ENCODE assay signal across 32 cellular contexts in genomic region chr17:19486351-19487008, GRCh38. TPM values are rescaled to one million over a fixed set of nuclear protein-coding genes. Genes with fewer than 3 reads are reported as not detected.
DNase-seq lines count a peak whose midpoint lies in the region; ATAC-seq, FAIRE-seq and TF ChIP-seq lines count a peak whose summit lies in the region.
"Had no signal": no experiment of that assay in that cellular context is flagged by ENCODE, and none has a peak within 500 bp of the region (broad histone marks: within the 10 kb centered on the region; RNA-seq: fewer than 3 reads in every experiment).

No MANE protein-coding gene starts in this region.

- H3K4me3 ChIP-seq in IMR-90 (ENCODE audit: insufficient read depth, low read depth, low read length) = no peak overlapping the region
- no peak overlapping the region for H3K4me3 ChIP-seq in endothelial cell of umbilical vein (replicated peaks in 1 of 3; ENCODE audit: insufficient read depth in 1 of 3, low read depth in 1 of 3, low read length in 3 of 3)
- H3K4me3 ChIP-seq: dorsolateral prefrontal cortex, heart left ventricle, smooth muscle cell, upper lobe of left lung had no signal

- no peak overlapping the region for H3K4me3 Mint-ChIP-seq in stimulated activated effector memory CD8-positive, alpha-beta T cell treated with anti-CD3 and anti-CD28 coated beads, Interleukin-12 subunit alpha, Interleukin-12 subunit beta, amount 100 ng/mL, for 72 hours
- no peak overlapping the region for H3K4me3 Mint-ChIP-seq in activated CD8-positive, alpha-beta memory T cell treated with anti-CD3 and anti-CD28 coated beads, Interleukin-2, amount 10 ng/mL, durations not matched to agents 7 days and 5 days
- H3K4me3 Mint-ChIP-seq: activated CD8-positive, alpha-beta T cell treated with anti-CD3 and anti-CD28 coated beads for 36 hours; activated naive CD8-positive, alpha-beta T cell treated with anti-CD3 and anti-CD28 coated beads, Interleukin-2, amount 10 ng/mL, durations not matched to agents 7 days and 5 days; naive thymus-derived CD4-positive, alpha-beta T cell; T-helper 1 cell treated with Interleukin-12 subunit alpha and Interleukin-12 subunit beta and Interleukin-4 antibody, amounts not matched to agents 30 μg/mL and 1 μg/mL, for 36 hours had no signal

- H2AK9ac ChIP-seq in IMR-90 (replicated peaks; ENCODE audit: low read depth, low read length, poor library complexity) = no peak overlapping the region

- no peak for DNase-seq in IMR-90
- no peak for DNase-seq in endothelial cell of umbilical vein (ENCODE audit: low read depth, low spot score)
- DNase-seq in mesenteric fat pad (ENCODE audit: low spot score) = peak; percentile 53
- no peak for DNase-seq in stimulated activated effector memory CD8-positive, alpha-beta T cell treated with anti-CD3 and anti-CD28 coated beads, Interleukin-12 subunit alpha, Interleukin-12 subunit beta, amount 100 ng/mL, for 72 hours (ENCODE audit: low spot score in 2 of 2)
- no peak for DNase-seq in GM19238 (ENCODE audit: insufficient read length, low spot score)
- DNase-seq in NCI-H1930 (lab: John Stamatoyannopoulos, UW) = no peak
- no peak for DNase-seq in activated CD8-positive, alpha-beta memory T cell treated with anti-CD3 and anti-CD28 coated beads, Interleukin-2, amount 10 ng/mL, durations not matched to agents 7 days and 5 days
- DNase-seq: activated CD8-positive, alpha-beta T cell treated with anti-CD3 and anti-CD28 coated beads for 36 hours; activated gamma-delta T cell; activated naive CD8-positive, alpha-beta T cell treated with anti-CD3 and anti-CD28 coated beads, Interleukin-2, amount 10 ng/mL, durations not matched to agents 7 days and 5 days; activated T-cell treated with anti-CD3 and anti-CD28 coated beads for 4 hours; C1 segment of cervical spinal cord; Caco-2; DMS79 treated with DMSO at 0.1 percent for 48 hours; heart left ventricle; Kasumi-1; MV-4-11; naive thymus-derived CD4-positive, alpha-beta T cell; NCI-H2171 treated with DMSO at 0.1 percent for 48 hours; NCI-H524 treated with DMSO at 0.1 percent for 48 hours; NK-92 treated with Interleukin-12 subunit alpha and Interleukin-12 subunit beta, amount 100 ng/mL, for 24 hours; PC-3; retina; SK-N-SH had no signal

- no peak overlapping the region for H3K18ac ChIP-seq in IMR-90 (ENCODE audit: low read depth, low read length)

- H3K23ac ChIP-seq in IMR-90 (ENCODE audit: low read depth, low read length) = no peak overlapping the region

- H3K9ac ChIP-seq in IMR-90 (ENCODE audit: low read depth, low read length) (no peak overlapping the region), endothelial cell of umbilical vein (replicated peaks; ENCODE audit: extremely low read depth, insufficient read depth, low read length) (no peak overlapping the region)
- H3K9ac ChIP-seq: SK-N-SH had no signal

- no peak overlapping the region for H4K8ac ChIP-seq in IMR-90 (ENCODE audit: low read depth in 2 of 2, low read length in 2 of 2)

- FAIRE-seq in endothelial cell of umbilical vein (lab: Jason Lieb, UNC) = no peak
- FAIRE-seq: TTC549 had no signal

- H3K36me3 Mint-ChIP-seq in stimulated activated effector memory CD8-positive, alpha-beta T cell treated with anti-CD3 and anti-CD28 coated beads, Interleukin-12 subunit alpha, Interleukin-12 subunit beta, amount 100 ng/mL, for 72 hours = no peaks in the 10 kb centered on the region
- H3K36me3 Mint-ChIP-seq in activated CD8-positive, alpha-beta memory T cell treated with anti-CD3 and anti-CD28 coated beads, Interleukin-2, amount 10 ng/mL, durations not matched to agents 7 days and 5 days = no peaks in the 10 kb centered on the region
- H3K36me3 Mint-ChIP-seq: activated naive CD8-positive, alpha-beta T cell treated with anti-CD3 and anti-CD28 coated beads, Interleukin-2, amount 10 ng/mL, durations not matched to agents 7 days and 5 days; naive thymus-derived CD4-positive, alpha-beta T cell had no signal

- ATAC-seq in IMR-90 (ENCODE audit: low read depth) = no peak
- ATAC-seq in stimulated activated effector memory CD8-positive, alpha-beta T cell treated with anti-CD3 and anti-CD28 coated beads, Interleukin-12 subunit alpha, Interleukin-12 subunit beta, amount 100 ng/mL, for 72 hours = no peak
- no peak for ATAC-seq in HG02840 (IDR thresholded peaks at IDR 0.05; ENCODE audit: low FRiP score, unreplicated experiment)
- no peak for ATAC-seq in activated CD8-positive, alpha-beta memory T cell treated with anti-CD3 and anti-CD28 coated beads, Interleukin-2, amount 10 ng/mL, durations not matched to agents 7 days and 5 days
- ATAC-seq: activated CD4-positive, CD25-positive, alpha-beta regulatory T cell treated with anti-CD3 and anti-CD28 coated beads, Interleukin-2, amount 50 U/mL, for 24 hours; activated CD8-positive, alpha-beta T cell treated with anti-CD3 and anti-CD28 coated beads for 36 hours; naive thymus-derived CD4-positive, alpha-beta T cell; PC-3 had no signal

- H3K4me2 ChIP-seq in IMR-90 (ENCODE audit: low read depth, low read length) = no peak overlapping the region
- H3K4me2 ChIP-seq in endothelial cell of umbilical vein (ENCODE audit: insufficient read depth, low read length) = no peak overlapping the region
- H3K4me2 ChIP-seq: SK-N-SH, smooth muscle cell had no signal

- H2AK5ac ChIP-seq in IMR-90 (ENCODE audit: low read depth, low read length) = no peak overlapping the region

- TF ChIP-seq RAD21 in IMR-90 (IDR thresholded peaks at IDR 0.05; ENCODE audit: low read length) = no peak

- H3K9me3 ChIP-seq in IMR-90 (ENCODE audit: control insufficient read depth, insufficient read depth, low read length) = no peaks in the 10 kb centered on the region
- H3K9me3 ChIP-seq in endothelial cell of umbilical vein (replicated peaks; ENCODE audit: control insufficient read depth, insufficient read depth, low read length) = no peaks in the 10 kb centered on the region
- H3K9me3 ChIP-seq: Caco-2, heart left ventricle, SK-N-SH, upper lobe of left lung had no signal

- H2BK120ac ChIP-seq in IMR-90 (ENCODE audit: low read depth, low read length) = no peak overlapping the region

- no peaks in the 10 kb centered on the region for H3K9me3 Mint-ChIP-seq in stimulated activated effector memory CD8-positive, alpha-beta T cell treated with anti-CD3 and anti-CD28 coated beads, Interleukin-12 subunit alpha, Interleukin-12 subunit beta, amount 100 ng/mL, for 72 hours
- no peaks in the 10 kb centered on the region for H3K9me3 Mint-ChIP-seq in activated CD8-positive, alpha-beta memory T cell treated with anti-CD3 and anti-CD28 coated beads, Interleukin-2, amount 10 ng/mL, durations not matched to agents 7 days and 5 days (ENCODE audit: low read depth)
- H3K9me3 Mint-ChIP-seq: activated CD8-positive, alpha-beta T cell treated with anti-CD3 and anti-CD28 coated beads for 36 hours; activated naive CD8-positive, alpha-beta T cell treated with anti-CD3 and anti-CD28 coated beads, Interleukin-2, amount 10 ng/mL, durations not matched to agents 7 days and 5 days; naive thymus-derived CD4-positive, alpha-beta T cell; T-helper 1 cell treated with Interleukin-12 subunit alpha and Interleukin-12 subunit beta and Interleukin-4 antibody, amounts not matched to agents 30 μg/mL and 1 μg/mL, for 36 hours had no signal

- POLR2A ChIA-PET in IMR-90 (lab: Charles Lee; ENCODE audit: unreplicated experiment) = no interaction called here
- POLR2A ChIA-PET in endothelial cell of umbilical vein (lab: Charles Lee) = no interaction called here

- peaks cover 6% of the 10 kb centered on the region; the same call in 1 of the 2 replicates for H3K4me1 ChIP-seq in IMR-90 (ENCODE audit: control insufficient read depth, insufficient read depth, low read length)
- no peaks in the 10 kb centered on the region for H3K4me1 ChIP-seq in endothelial cell of umbilical vein (ENCODE audit: control insufficient read depth, extremely low read depth, insufficient read depth, low read length)
- H3K4me1 ChIP-seq: Caco-2 had no signal

- no peaks in the 10 kb centered on the region for H3K79me1 ChIP-seq in IMR-90 (ENCODE audit: low read depth in 1 of 2, low read length in 2 of 2)

- H3K27ac Mint-ChIP-seq in stimulated activated effector memory CD8-positive, alpha-beta T cell treated with anti-CD3 and anti-CD28 coated beads, Interleukin-12 subunit alpha, Interleukin-12 subunit beta, amount 100 ng/mL, for 72 hours = peak overlapping the region; percentile 24
- no peak overlapping the region for H3K27ac Mint-ChIP-seq in activated CD8-positive, alpha-beta memory T cell treated with anti-CD3 and anti-CD28 coated beads, Interleukin-2, amount 10 ng/mL, durations not matched to agents 7 days and 5 days
- H3K27ac Mint-ChIP-seq: activated CD8-positive, alpha-beta T cell treated with anti-CD3 and anti-CD28 coated beads for 36 hours; activated naive CD8-positive, alpha-beta T cell treated with anti-CD3 and anti-CD28 coated beads, Interleukin-2, amount 10 ng/mL, durations not matched to agents 7 days and 5 days; naive thymus-derived CD4-positive, alpha-beta T cell; T-helper 1 cell treated with Interleukin-12 subunit alpha and Interleukin-12 subunit beta and Interleukin-4 antibody, amounts not matched to agents 30 μg/mL and 1 μg/mL, for 36 hours had no signal

- H2AFZ ChIP-seq in IMR-90 (replicated peaks; ENCODE audit: low read length, poor library complexity) (peak overlapping the region; percentile 75), endothelial cell of umbilical vein (ENCODE audit: low read depth, low read length) (peak overlapping the region; percentile 84)

- H3K27me3 Mint-ChIP-seq in activated CD8-positive, alpha-beta memory T cell treated with anti-CD3 and anti-CD28 coated beads, Interleukin-2, amount 10 ng/mL, durations not matched to agents 7 days and 5 days = peaks cover 4% of the 10 kb centered on the region
- H3K27me3 Mint-ChIP-seq: activated CD8-positive, alpha-beta T cell treated with anti-CD3 and anti-CD28 coated beads for 36 hours had no signal

- in situ Hi-C loops in IMR-90 (cut with MboI; ENCODE audit: low sequenced_read_pairs) = no loop called here

- H3K36me3 ChIP-seq in IMR-90 (ENCODE audit: control insufficient read depth, insufficient read depth, low read length) = no peaks in the 10 kb centered on the region
- H3K36me3 ChIP-seq in endothelial cell of umbilical vein (ENCODE audit: control insufficient read depth in 2 of 2, extremely low read depth in 1 of 2, insufficient read depth in 2 of 2, low read length in 2 of 2) = no peaks in the 10 kb centered on the region
- H3K36me3 ChIP-seq: heart left ventricle, upper lobe of left lung had no signal

- no peak overlapping the region for H2BK5ac ChIP-seq in IMR-90 (ENCODE audit: low read depth, low read length, poor library complexity, severe bottlenecking)

- H2BK15ac ChIP-seq in IMR-90 (ENCODE audit: low read depth, low read length) = no peak overlapping the region

- no peak overlapping the region for H4K91ac ChIP-seq in IMR-90 (ENCODE audit: insufficient read depth, low read depth, low read length)

- peaks cover 3% of the 10 kb centered on the region; the same call in 1 of the 2 replicates for H3K27me3 ChIP-seq in IMR-90 (ENCODE audit: control insufficient read depth, insufficient read depth, low read length)
- no peaks in the 10 kb centered on the region for H3K27me3 ChIP-seq in endothelial cell of umbilical vein (ENCODE audit: control insufficient read depth in 2 of 2, insufficient read depth in 2 of 2, low read length in 2 of 2)
- H3K27me3 ChIP-seq: dorsolateral prefrontal cortex, heart left ventricle, upper lobe of left lung had no signal

- no peak for TF ChIP-seq POLR2A in IMR-90 (IDR thresholded peaks at IDR 0.05; ENCODE audit: low read depth, low read length)
- TF ChIP-seq POLR2A in endothelial cell of umbilical vein (IDR thresholded peaks at IDR 0.05; ENCODE audit: low read depth, low read length) = no peak

- H3K27ac ChIP-seq in IMR-90 (ENCODE audit: insufficient read depth, low read length) (no peak overlapping the region), endothelial cell of umbilical vein (ENCODE audit: insufficient read depth, low read depth, low read length) (no peak overlapping the region)
- H3K27ac ChIP-seq: HL-60, upper lobe of left lung had no signal

- CTCF ChIA-PET in IMR-90 (lab: Yijun Ruan, JAX) = interaction anchor here (0.5 to 0.6 kb wide), 3 partner anchors 30 to 278 kb away, joined by 3 to 4 read pairs (median 3); no protein-coding TSS in a partner anchor
- CTCF ChIA-PET in endothelial cell of umbilical vein (lab: Charles Lee) = interaction anchor here (0.8 to 1.6 kb wide), 3 partner anchors 8 to 280 kb away, joined by 3 read pairs; no protein-coding TSS in a partner anchor
- CTCF ChIA-PET in activated CD8-positive, alpha-beta memory T cell treated with anti-CD3 and anti-CD28 coated beads, Interleukin-2, amount 10 ng/mL, durations not matched to agents 7 days and 5 days (lab: Charles Lee) = interaction anchor here (0.9 kb wide), 1 partner anchor 15 kb away, joined by 3 read pairs; no protein-coding TSS in a partner anchor

- TF ChIP-seq CTCF in IMR-90 (conservative IDR thresholded peaks at IDR 0.05; ENCODE audit: low read depth, low read length) (no peak), endothelial cell of umbilical vein (IDR thresholded peaks at IDR 0.05; ENCODE audit: extremely low read depth in 1 of 2, insufficient read depth in 1 of 2, low read depth in 1 of 2, low read length in 2 of 2) (no peak)

- no peak overlapping the region for H3K4ac ChIP-seq in IMR-90 (ENCODE audit: low read depth, low read length)

- no peak overlapping the region for H4K5ac ChIP-seq in IMR-90 (ENCODE audit: low read depth, low read length)

- no peak overlapping the region for H2BK20ac ChIP-seq in IMR-90 (ENCODE audit: low read depth, low read length)

- intact Hi-C loops in IMR-90 (cut with micrococcal nuclease) = no loop called here
- intact Hi-C loops in endothelial cell of umbilical vein (cut with micrococcal nuclease) = no loop called here

- H3K79me2 ChIP-seq in endothelial cell of umbilical vein (ENCODE audit: control insufficient read depth, insufficient read depth, low read length) = no peaks in the 10 kb centered on the region

- no peaks in the 10 kb centered on the region for H3K9me1 ChIP-seq in IMR-90 (ENCODE audit: insufficient read depth, low read length)
- H3K9me1 ChIP-seq in endothelial cell of umbilical vein (replicated peaks; ENCODE audit: control insufficient read depth, extremely low read depth, insufficient read depth, low read length) = no peaks in the 10 kb centered on the region

- H4K20me1 ChIP-seq in IMR-90 (ENCODE audit: insufficient read depth, low read length) (no peaks in the 10 kb centered on the region), endothelial cell of umbilical vein (replicated peaks; ENCODE audit: control insufficient read depth, extremely low read depth, insufficient read depth, low read length) (no peaks in the 10 kb centered on the region)

- H3K14ac ChIP-seq in IMR-90 (replicated peaks; ENCODE audit: low read depth, low read length) = no peak overlapping the region

- H3K4me1 Mint-ChIP-seq in stimulated activated effector memory CD8-positive, alpha-beta T cell treated with anti-CD3 and anti-CD28 coated beads, Interleukin-12 subunit alpha, Interleukin-12 subunit beta, amount 100 ng/mL, for 72 hours = no peaks in the 10 kb centered on the region
- H3K4me1 Mint-ChIP-seq in activated CD8-positive, alpha-beta memory T cell treated with anti-CD3 and anti-CD28 coated beads, Interleukin-2, amount 10 ng/mL, durations not matched to agents 7 days and 5 days = no peaks in the 10 kb centered on the region
- H3K4me1 Mint-ChIP-seq: activated naive CD8-positive, alpha-beta T cell treated with anti-CD3 and anti-CD28 coated beads, Interleukin-2, amount 10 ng/mL, durations not matched to agents 7 days and 5 days; naive thymus-derived CD4-positive, alpha-beta T cell had no signal

- dilution Hi-C loops in IMR-90 (cut with HindIII; ENCODE audit: low sequenced_read_pairs, unreplicated experiment) = no loop called here
- dilution Hi-C loops in endothelial cell of umbilical vein (cut with MboI; ENCODE audit: extremely low pct_ligation_motif_present, low sequenced_read_pairs) = no loop called here

- 89% methylated on average over 5 of the region's 13 CpGs; no CpG with 5 or more reads in 1 of the 2 experiments for WGBS in IMR-90 (ENCODE audit: extremely low coverage in 2 of 2, insufficient read length in 1 of 2), 2 experiments

- H3K56ac ChIP-seq in IMR-90 (ENCODE audit: extremely low read depth, insufficient read depth, low read length) = no peak overlapping the region

- BruUV-seq in IMR-90 (replicated peaks; lab: Mats Ljungman, UMichigan) (no TSS peak), endothelial cell of umbilical vein (replicated peaks; lab: Mats Ljungman, UMichigan) (no TSS peak)

RNA-seq across cellular contexts. Expression of gene SLC47A1, which starts 47.2 kb away (rescaled TPM):
- total RNA-seq in IMR-90 (2012; rRNA removed) (not detected in 2 replicates), endothelial cell of umbilical vein (0.90 and 3.3 TPM in 2 replicates), mesenteric fat pad (7.0 TPM)
- polyA plus RNA-seq in IMR-90 (2012; rRNA removed) (not detected in 2 replicates), endothelial cell of umbilical vein (6.9 and 8.0 TPM in 2 replicates)
- not detected in 2 replicates for polyA plus RNA-seq in IMR-90 (2012; cell fraction: cytosol; rRNA removed)
- polyA plus RNA-seq in IMR-90 (2012; cell fraction: nucleus; rRNA removed; ENCODE audit: low replicate concordance) = not detected in 2 replicates
- polyA plus RNA-seq in endothelial cell of umbilical vein (2011; cell fraction: cytosol; rRNA removed) = 4.4 and 4.8 TPM in 2 replicates
- 6.5 and 6.8 TPM in 2 replicates for polyA plus RNA-seq in endothelial cell of umbilical vein (2011; cell fraction: nucleus; rRNA removed)
- polyA plus RNA-seq in endothelial cell of umbilical vein (2012) = 7.5 and 7.7 TPM in 2 replicates
- polyA minus RNA-seq in endothelial cell of umbilical vein = 9.4 and 16.0 TPM in 2 replicates
- polyA minus RNA-seq in endothelial cell of umbilical vein (2011; cell fraction: cytosol; rRNA and poly(A)+ RNA removed) = 3.3 TPM
- 2.7 and 2.9 TPM in 2 replicates for polyA minus RNA-seq in endothelial cell of umbilical vein (2011; cell fraction: nucleus; rRNA and poly(A)+ RNA removed)
- under 1 TPM in 1 of 2 experiments, not detected in 1; 0.19 TPM for total RNA-seq in activated CD8-positive, alpha-beta memory T cell treated with anti-CD3 and anti-CD28 coated beads, Interleukin-2, amount 10 ng/mL, durations not matched to agents 7 days and 5 days
- total RNA-seq: activated naive CD8-positive, alpha-beta T cell treated with anti-CD3 and anti-CD28 coated beads, Interleukin-2, amount 10 ng/mL, durations not matched to agents 7 days and 5 days had no signal
- polyA plus RNA-seq: smooth muscle cell had no signal
